Comparison of ENCODE assay signal across 14 cellular contexts in the genomic region with DNA sequence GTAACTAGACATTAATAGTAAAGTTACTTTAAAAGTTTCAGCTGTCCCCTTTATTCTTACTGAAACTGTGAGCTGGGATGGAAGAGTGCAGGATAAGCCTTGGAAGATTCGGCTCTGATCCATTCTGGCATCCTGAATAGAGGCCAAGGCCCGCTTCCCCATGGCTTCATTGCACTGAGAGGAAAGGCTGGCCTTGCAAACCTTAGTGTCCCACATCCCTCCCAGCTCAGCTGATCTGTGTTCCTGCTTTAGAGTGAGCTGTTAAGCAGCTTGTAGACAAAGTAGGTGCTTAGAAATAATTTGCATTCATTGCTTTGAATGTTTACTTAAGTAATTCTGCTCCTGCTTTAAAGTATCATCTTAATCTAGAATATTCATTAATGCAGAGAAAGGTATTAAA.
"Had no signal": no experiment of that assay in that cellular context is flagged by ENCODE, and none has a peak within 500 bp of the region (broad histone marks: within the 10 kb centered on the region; RNA-seq: fewer than 3 reads in every experiment).

No MANE protein-coding gene starts in this region.

- H3K4me1 Mint-ChIP-seq: stimulated activated naive CD8-positive, alpha-beta T cell treated with anti-CD3 and anti-CD28 coated beads, Interleukin-15, amount 100 ng/mL, for 72 hours had no signal

- H3K9me3 Mint-ChIP-seq: dendritic cell treated with granulocyte-macrophage colony-stimulating factor and Interleukin-4, amounts not matched to agents 40 ng/mL and 50 ng/mL, for 4 days; effector memory CD8-positive, alpha-beta T cell; naive thymus-derived CD8-positive, alpha-beta T cell; stimulated activated naive B cell treated with anti-CD40 and anti-IgM and Interleukin-4, amounts not matched to agents 10 μg/mL and 1 μg/mL and 100 μg/mL, for 72 hours; stimulated activated naive CD8-positive, alpha-beta T cell treated with anti-CD3 and anti-CD28 coated beads, Interleukin-15, amount 100 ng/mL, for 72 hours had no signal

- H3K27ac Mint-ChIP-seq: dendritic cell treated with granulocyte-macrophage colony-stimulating factor and Interleukin-4, amounts not matched to agents 40 ng/mL and 50 ng/mL, for 4 days; effector memory CD8-positive, alpha-beta T cell; naive thymus-derived CD8-positive, alpha-beta T cell; stimulated activated naive B cell treated with anti-CD40 and anti-IgM and Interleukin-4, amounts not matched to agents 10 μg/mL and 1 μg/mL and 100 μg/mL, for 72 hours; stimulated activated naive CD8-positive, alpha-beta T cell treated with anti-CD3 and anti-CD28 coated beads, Interleukin-15, amount 100 ng/mL, for 72 hours had no signal

- H3K27me3 ChIP-seq: esophagus squamous epithelium, hepatocyte, spleen, testis, tibial nerve had no signal

- DNase-seq: effector memory CD8-positive, alpha-beta T cell; esophagus squamous epithelium; foreskin fibroblast; naive thymus-derived CD8-positive, alpha-beta T cell; spleen; stimulated activated CD4-positive, alpha-beta T cell treated with anti-CD3 and anti-CD28 coated beads, Interleukin-15, amount 100 ng/mL, for 24 hours; stimulated activated CD4-positive, alpha-beta T cell treated with anti-CD3 and anti-CD28 coated beads, Interleukin-1b, Interleukin-23, amount 100 ng/mL, for 48 hours; stimulated activated CD4-positive, alpha-beta T cell treated with anti-CD3 and anti-CD28 coated beads, Interleukin-4, amount 100 ng/mL, for 4 hours; stimulated activated naive B cell treated with anti-CD40 and anti-IgM and Interleukin-4, amounts not matched to agents 10 μg/mL and 1 μg/mL and 100 μg/mL, for 72 hours; stimulated activated naive CD8-positive, alpha-beta T cell treated with anti-CD3 and anti-CD28 coated beads, Interleukin-15, amount 100 ng/mL, for 72 hours; testis had no signal

- H3K4me1 ChIP-seq: esophagus squamous epithelium, spleen, testis, tibial nerve had no signal

- H3K27me3 Mint-ChIP-seq: dendritic cell treated with granulocyte-macrophage colony-stimulating factor and Interleukin-4, amounts not matched to agents 40 ng/mL and 50 ng/mL, for 4 days; effector memory CD8-positive, alpha-beta T cell; naive thymus-derived CD8-positive, alpha-beta T cell; stimulated activated naive B cell treated with anti-CD40 and anti-IgM and Interleukin-4, amounts not matched to agents 10 μg/mL and 1 μg/mL and 100 μg/mL, for 72 hours; stimulated activated naive CD8-positive, alpha-beta T cell treated with anti-CD3 and anti-CD28 coated beads, Interleukin-15, amount 100 ng/mL, for 72 hours had no signal

- H3K4me3 Mint-ChIP-seq: dendritic cell treated with granulocyte-macrophage colony-stimulating factor and Interleukin-4, amounts not matched to agents 40 ng/mL and 50 ng/mL, for 4 days; effector memory CD8-positive, alpha-beta T cell; naive thymus-derived CD8-positive, alpha-beta T cell; stimulated activated naive B cell treated with anti-CD40 and anti-IgM and Interleukin-4, amounts not matched to agents 10 μg/mL and 1 μg/mL and 100 μg/mL, for 72 hours; stimulated activated naive CD8-positive, alpha-beta T cell treated with anti-CD3 and anti-CD28 coated beads, Interleukin-15, amount 100 ng/mL, for 72 hours had no signal

- H3K27ac ChIP-seq: esophagus squamous epithelium, hepatocyte, testis, tibial nerve had no signal

- H3K9me3 ChIP-seq: esophagus squamous epithelium, spleen, testis, tibial nerve had no signal

- H3K4me3 ChIP-seq: esophagus squamous epithelium, hepatocyte, spleen, testis, tibial nerve had no signal
